In the genomic region with DNA sequence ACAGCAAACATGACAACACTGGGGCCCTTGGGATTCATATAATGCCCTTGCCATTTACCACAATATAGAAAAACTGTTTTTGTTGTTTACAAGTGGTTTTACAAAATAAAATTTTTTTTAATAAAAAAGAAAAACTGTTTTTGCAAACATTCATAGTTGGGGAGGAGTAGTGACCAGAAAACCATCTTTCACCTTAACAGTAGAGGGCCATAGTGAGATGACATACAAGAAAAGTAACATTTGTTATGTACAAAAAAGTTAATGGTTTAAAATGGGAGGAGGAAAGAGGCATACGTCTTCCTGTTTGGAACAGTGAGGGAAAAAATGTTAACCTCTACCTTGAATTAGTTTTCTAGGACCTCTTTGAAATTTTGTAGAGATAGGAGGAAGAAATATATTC, we compare ENCODE assay signal across 18 cellular contexts. TPM values are rescaled to one million over a fixed set of nuclear protein-coding genes. Genes with fewer than 3 reads are reported as not detected.
"Had no signal": no experiment of that assay in that cellular context is flagged by ENCODE, and none has a peak within 500 bp of the region (broad histone marks: within the 10 kb centered on the region; RNA-seq: fewer than 3 reads in every experiment).

No MANE protein-coding gene starts in this region.

RNA-seq across cellular contexts. Expression of gene GJA8, which starts 56.3 kb away (rescaled TPM):
- total RNA-seq: naive thymus-derived CD8-positive, alpha-beta T cell; occipital lobe; osteoblast; ovary; progenitor cell of endocrine pancreas; psoas muscle; renal cortical epithelial cell; right cardiac atrium; sciatic nerve; smooth muscle cell; spleen; suprapubic skin; transverse colon; upper lobe of right lung; urinary bladder; uterus had no signal
- polyA plus RNA-seq: naive thymus-derived CD8-positive, alpha-beta T cell; neural cell; ovary; psoas muscle; right cardiac atrium; smooth muscle cell; spleen; thymus; urinary bladder had no signal
